Comparison of ENCODE assay signal across 16 cellular contexts in the genomic region with DNA sequence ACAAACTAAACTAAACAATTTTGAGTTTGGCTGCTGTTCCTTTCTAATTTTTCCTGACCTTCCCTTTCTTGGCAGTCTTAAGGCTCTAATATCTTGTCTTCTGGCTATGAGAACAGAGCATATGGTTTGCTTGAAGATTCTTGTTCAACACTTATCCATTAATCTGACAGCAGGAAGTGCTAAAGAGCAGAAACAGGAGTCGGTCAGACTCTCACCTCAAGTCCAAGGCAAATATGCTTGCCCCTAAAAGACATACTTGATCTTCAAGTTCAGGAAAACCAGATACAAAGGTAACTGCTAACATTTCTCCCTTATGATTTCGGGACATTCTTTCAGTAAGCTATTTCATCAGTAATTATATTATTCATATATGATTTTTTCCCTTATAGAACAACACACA. TPM values are rescaled to one million over a fixed set of nuclear protein-coding genes. Genes with fewer than 3 reads are reported as not detected.
DNase-seq lines count a peak whose midpoint lies in the region; ATAC-seq, FAIRE-seq and TF ChIP-seq lines count a peak whose summit lies in the region.
"Had no signal": no experiment of that assay in that cellular context is flagged by ENCODE, and none has a peak within 500 bp of the region (broad histone marks: within the 10 kb centered on the region; RNA-seq: fewer than 3 reads in every experiment).

No MANE protein-coding gene starts in this region.

- TF ChIP-seq CTCF in right atrium auricular region (IDR thresholded peaks at IDR 0.05): no peak
- no peak for TF ChIP-seq CTCF in esophagus muscularis mucosa (IDR thresholded peaks at IDR 0.05)
- TF ChIP-seq CTCF in pancreas (IDR thresholded peaks at IDR 0.05): no peak
- TF ChIP-seq CTCF in uterus (IDR thresholded peaks at IDR 0.05): no peak
- no peak for TF ChIP-seq CTCF in nephron progenitor cell (IDR thresholded peaks at IDR 0.05)

- H3K36me3 ChIP-seq in right atrium auricular region (no peaks in the 10 kb centered on the region), esophagus muscularis mucosa (peaks cover 0 to 8% (median 0%) of the 10 kb centered on the region in 4 donors), pancreas (no peaks in the 10 kb centered on the region), uterus (no peaks in the 10 kb centered on the region)

- no peaks in the 10 kb centered on the region for H3K9me3 ChIP-seq in right atrium auricular region
- no peaks in the 10 kb centered on the region for H3K9me3 ChIP-seq in esophagus muscularis mucosa
- no peaks in the 10 kb centered on the region for H3K9me3 ChIP-seq in pancreas
- no peaks in the 10 kb centered on the region for H3K9me3 ChIP-seq in uterus
- H3K9me3 ChIP-seq: Caco-2 had no signal

- H3K27ac Mint-ChIP-seq in nephron progenitor cell: no peak overlapping the region
- H3K27ac Mint-ChIP-seq in activated CD4-positive, alpha-beta memory T cell treated with anti-CD3 and anti-CD28 coated beads, Interleukin-2, amount 10 ng/mL, durations not matched to agents 7 days and 5 days: no peak overlapping the region
- H3K27ac Mint-ChIP-seq: CD4-positive, CD25-positive, alpha-beta regulatory T cell; H9 had no signal

- DNase-seq in left ventricle myocardium superior (no peak), right atrium auricular region (ENCODE audit: low spot score) (no peak), esophagus muscularis mucosa (ENCODE audit: extremely low spot score) (no peak), pancreas (no peak), uterus (no peak), nephron progenitor cell (no peak)
- DNase-seq in activated CD4-positive, alpha-beta memory T cell treated with anti-CD3 and anti-CD28 coated beads, Interleukin-2, amount 10 ng/mL, durations not matched to agents 7 days and 5 days: no peak
- DNase-seq: Caco-2; CD4-positive, CD25-positive, alpha-beta regulatory T cell; H9; NCI-H187; NCI-H2171; NCI-H774 had no signal

- intact Hi-C loops in left ventricle myocardium superior (cut with micrococcal nuclease): no loop called here
- intact Hi-C loops in esophagus muscularis mucosa (cut with DNase I): loop anchor here (5.0 kb wide), 2 partner anchors 55 to 115 kb away; partner anchors contain the start of genes ABCC9 and KCNJ8
- intact Hi-C loops in pancreas (cut with DNase I): no loop called here
- intact Hi-C loops in uterus (cut with DNase I; ENCODE audit: low total_unique reads): loop anchor here (10.0 kb wide), 1 partner anchor 52 kb away; the partner anchor contains the start of gene KCNJ8

- H3K4me1 Mint-ChIP-seq in nephron progenitor cell: peaks cover 17% of the 10 kb centered on the region
- no peaks in the 10 kb centered on the region for H3K4me1 Mint-ChIP-seq in activated CD4-positive, alpha-beta memory T cell treated with anti-CD3 and anti-CD28 coated beads, Interleukin-2, amount 10 ng/mL, durations not matched to agents 7 days and 5 days
- H3K4me1 Mint-ChIP-seq: CD4-positive, CD25-positive, alpha-beta regulatory T cell; H9 had no signal

- H3K9me3 Mint-ChIP-seq in nephron progenitor cell: no peaks in the 10 kb centered on the region
- no peaks in the 10 kb centered on the region for H3K9me3 Mint-ChIP-seq in activated CD4-positive, alpha-beta memory T cell treated with anti-CD3 and anti-CD28 coated beads, Interleukin-2, amount 10 ng/mL, durations not matched to agents 7 days and 5 days
- H3K9me3 Mint-ChIP-seq: H9 had no signal

- H3K36me3 Mint-ChIP-seq in nephron progenitor cell (ENCODE audit: low read depth): peaks cover 38% of the 10 kb centered on the region
- H3K36me3 Mint-ChIP-seq in activated CD4-positive, alpha-beta memory T cell treated with anti-CD3 and anti-CD28 coated beads, Interleukin-2, amount 10 ng/mL, durations not matched to agents 7 days and 5 days (ENCODE audit: low read depth): no peaks in the 10 kb centered on the region
- H3K36me3 Mint-ChIP-seq: CD4-positive, CD25-positive, alpha-beta regulatory T cell had no signal

- WGBS in esophagus muscularis mucosa: 26% methylated on average over 2 of the region's 2 CpGs
- 21 to 22% methylated on average over 2 of the region's 2 CpGs for WGBS in pancreas, 2 donors

- H3K4me1 ChIP-seq in right atrium auricular region (peaks cover 0 to 7% of the 10 kb centered on the region in 2 donors), esophagus muscularis mucosa (peaks cover 24 to 68% (median 55%) of the 10 kb centered on the region in 4 donors), pancreas (peaks cover 0 to 13% (median 8%) of the 10 kb centered on the region in 3 donors), uterus (peaks cover 0 to 17% of the 10 kb centered on the region in 2 donors)

- no peak overlapping the region for H3K4me3 ChIP-seq in right atrium auricular region
- no peak overlapping the region for H3K4me3 ChIP-seq in esophagus muscularis mucosa
- no peak overlapping the region for H3K4me3 ChIP-seq in pancreas
- H3K4me3 ChIP-seq in uterus: no peak overlapping the region

- CTCF ChIA-PET in activated CD4-positive, alpha-beta memory T cell treated with anti-CD3 and anti-CD28 coated beads, Interleukin-2, amount 10 ng/mL, durations not matched to agents 7 days and 5 days (lab: Charles Lee): no interaction called here

- H3K4me3 Mint-ChIP-seq in nephron progenitor cell: no peak overlapping the region
- no peak overlapping the region for H3K4me3 Mint-ChIP-seq in activated CD4-positive, alpha-beta memory T cell treated with anti-CD3 and anti-CD28 coated beads, Interleukin-2, amount 10 ng/mL, durations not matched to agents 7 days and 5 days
- H3K4me3 Mint-ChIP-seq: CD4-positive, CD25-positive, alpha-beta regulatory T cell; H9 had no signal

- POLR2A ChIA-PET in activated CD4-positive, alpha-beta memory T cell treated with anti-CD3 and anti-CD28 coated beads, Interleukin-2, amount 10 ng/mL, durations not matched to agents 7 days and 5 days (lab: Charles Lee): no interaction called here

- no peaks in the 10 kb centered on the region for H3K27me3 ChIP-seq in right atrium auricular region
- H3K27me3 ChIP-seq in esophagus muscularis mucosa: no peaks in the 10 kb centered on the region
- H3K27me3 ChIP-seq in pancreas: no peaks in the 10 kb centered on the region
- no peaks in the 10 kb centered on the region for H3K27me3 ChIP-seq in uterus

- peak overlapping the region in 1 of 2 donors; percentile 21 for H3K27ac ChIP-seq in right atrium auricular region
- H3K27ac ChIP-seq in esophagus muscularis mucosa (replicated peaks in 1 of 4): peak overlapping the region; percentile 77 to 79 (median 78)
- H3K27ac ChIP-seq in pancreas: peak overlapping the region in 2 of 4 donors; percentile 42 to 58
- peak overlapping the region; percentile 91 to 95 for H3K27ac ChIP-seq in uterus
- H3K27ac ChIP-seq: HL-60 had no signal

- peak; percentile 46 for ATAC-seq in left ventricle myocardium superior
- peak; percentile 29 to 57 (median 36) for ATAC-seq in pancreas
- ATAC-seq in HG03469 (IDR thresholded peaks at IDR 0.05; ENCODE audit: unreplicated experiment): no peak

- H3K27me3 Mint-ChIP-seq in nephron progenitor cell (ENCODE audit: low read depth, poor library complexity): no peaks in the 10 kb centered on the region
- no peaks in the 10 kb centered on the region for H3K27me3 Mint-ChIP-seq in activated CD4-positive, alpha-beta memory T cell treated with anti-CD3 and anti-CD28 coated beads, Interleukin-2, amount 10 ng/mL, durations not matched to agents 7 days and 5 days
- H3K27me3 Mint-ChIP-seq: CD4-positive, CD25-positive, alpha-beta regulatory T cell had no signal

- FAIRE-seq in pancreas (lab: Jason Lieb, UNC): no peak
- FAIRE-seq: HTR-8/SVneo had no signal

- no peak for TF ChIP-seq POLR2A in esophagus muscularis mucosa (IDR thresholded peaks at IDR 0.05; ENCODE audit: low read depth)
- no peak for TF ChIP-seq POLR2A in uterus (IDR thresholded peaks at IDR 0.05)

- TF ChIP-seq EP300 in esophagus muscularis mucosa (IDR thresholded peaks at IDR 0.05): no peak

RNA-seq across cellular contexts. Expression of gene KCNJ8, which starts 52.6 kb away (rescaled TPM):
- 55.5 TPM for total RNA-seq in left ventricle myocardium superior
- total RNA-seq in right atrium auricular region: 10 to 100 TPM; 25.4 to 37.1 TPM
- total RNA-seq in esophagus muscularis mucosa: 10 to 100 TPM; 17.9 to 29.8 (median 25.0) TPM
- 10 to 100 TPM; 17.3 to 28.8 (median 25.2) TPM for total RNA-seq in pancreas
- 10 to 100 TPM in 1 of 2 donors, 1 to 10 TPM in 1; 7.9 to 19.4 TPM for polyA plus RNA-seq in pancreas
- total RNA-seq in uterus: 10 to 100 TPM in 2 of 4 donors, 1 to 10 TPM in 2; 6.1 to 44.9 (median 13.0) TPM
- not detected for total RNA-seq in activated CD4-positive, alpha-beta memory T cell treated with anti-CD3 and anti-CD28 coated beads, Interleukin-2, amount 10 ng/mL, durations not matched to agents 7 days and 5 days
- total RNA-seq: CD4-positive, CD25-positive, alpha-beta regulatory T cell had no signal

Comparison
In these comparisons a context has a peak if more than half of its experiments do, and no peak if none do; other contexts are left out.
1. RNA of gene KCNJ8, which starts 52.6 kb away (total RNA-seq): 55.5 TPM in left ventricle myocardium superior (single experiment), 25.4 to 37.1 TPM in right atrium auricular region, 17.3 to 28.8 TPM in pancreas, 17.9 to 29.8 TPM in esophagus muscularis mucosa and 6.1 to 44.9 TPM in uterus; not detected in activated CD4-positive, alpha-beta memory T cell treated with anti-CD3 and anti-CD28 coated beads, Interleukin-2, amount 10 ng/mL, durations not matched to agents 7 days and 5 days; every median in the first group is over 4 times any median in the second.
2. intact Hi-C loops: an anchor here in esophagus muscularis mucosa (5.0 kb wide) and uterus (10.0 kb wide); none called in left ventricle myocardium superior and pancreas.